Comparison of ENCODE assay signal across 28 cellular contexts in the genomic region with DNA sequence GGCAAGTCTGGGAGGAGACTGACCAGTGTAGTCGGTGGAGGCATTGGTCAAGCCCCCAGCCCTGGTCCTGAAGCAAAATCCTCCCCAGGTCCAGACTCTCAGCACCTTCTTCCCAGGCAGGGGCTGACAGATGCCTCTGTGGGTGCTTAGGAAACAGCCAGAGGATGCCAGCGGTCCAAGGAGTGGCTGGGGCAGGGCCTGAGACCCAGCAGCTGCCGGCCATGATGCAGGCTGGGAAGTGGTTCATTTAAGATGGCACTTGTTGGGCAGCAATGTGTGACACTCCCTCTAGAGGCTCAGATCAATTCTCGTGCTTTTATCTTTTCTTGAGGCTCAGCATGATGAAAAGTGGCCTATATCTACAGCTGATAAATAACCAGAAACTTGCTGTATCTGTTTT.
"Had no signal": no experiment of that assay in that cellular context is flagged by ENCODE, and none has a peak within 500 bp of the region (broad histone marks: within the 10 kb centered on the region; RNA-seq: fewer than 3 reads in every experiment).

No MANE protein-coding gene starts in this region.

- H3K4me1 ChIP-seq: colonic mucosa, uterus had no signal

- H3K27me3 ChIP-seq: colonic mucosa, dorsolateral prefrontal cortex, uterus had no signal

- ATAC-seq: activated naive CD4-positive, alpha-beta T cell treated with anti-CD3 and anti-CD28 coated beads, Interleukin-2, amount 50 U/mL, for 72 hours; activated T-cell treated with anti-CD3 and anti-CD28 coated beads, Interleukin-2, amount 50 U/mL, for 72 hours; left cardiac atrium; left ventricle myocardium superior; naive thymus-derived CD8-positive, alpha-beta T cell; right cardiac atrium; stimulated activated memory B cell treated with anti-CD40 and anti-IgM and Interleukin-4, amounts not matched to agents 10 μg/mL and 1 μg/mL and 100 μg/mL, for 72 hours had no signal

- H3K36me3 ChIP-seq: colonic mucosa, uterus had no signal

- H3K27ac ChIP-seq: colonic mucosa, dorsolateral prefrontal cortex, uterus had no signal

- H3K4me3 Mint-ChIP-seq: activated B cell treated with CpG ODN at 0.5 μM for 24 hours; activated T-cell treated with anti-CD3 and anti-CD28 coated beads, Interleukin-2, amount 50 U/mL, for 72 hours; mesothelial cell of epicardium; naive thymus-derived CD8-positive, alpha-beta T cell; neural crest cell; stimulated activated memory B cell treated with anti-CD40 and anti-IgM and Interleukin-4, amounts not matched to agents 10 μg/mL and 1 μg/mL and 100 μg/mL, for 72 hours; T-helper 2 cell treated with Interferon-gamma antibody and Interleukin-4, amounts not matched to agents 5 μg/mL and 100 μg/mL, for 36 hours had no signal

- H3K27ac Mint-ChIP-seq: activated B cell treated with CpG ODN at 0.5 μM for 24 hours; activated naive CD4-positive, alpha-beta T cell treated with anti-CD3 and anti-CD28 coated beads, Interleukin-2, amount 50 U/mL, for 72 hours; activated T-cell treated with anti-CD3 and anti-CD28 coated beads, Interleukin-2, amount 50 U/mL, for 72 hours; mesothelial cell of epicardium; naive thymus-derived CD8-positive, alpha-beta T cell; stimulated activated memory B cell treated with anti-CD40 and anti-IgM and Interleukin-4, amounts not matched to agents 10 μg/mL and 1 μg/mL and 100 μg/mL, for 72 hours; T-helper 2 cell treated with Interferon-gamma antibody and Interleukin-4, amounts not matched to agents 5 μg/mL and 100 μg/mL, for 36 hours had no signal

- H3K4me3 ChIP-seq: colonic mucosa, dorsolateral prefrontal cortex, uterus had no signal

- H3K27me3 Mint-ChIP-seq: activated B cell treated with CpG ODN at 0.5 μM for 24 hours had no signal

- H3K9me3 ChIP-seq: colonic mucosa, uterus had no signal

- H3K9me3 Mint-ChIP-seq: activated B cell treated with CpG ODN at 0.5 μM for 24 hours; activated naive CD4-positive, alpha-beta T cell treated with anti-CD3 and anti-CD28 coated beads, Interleukin-2, amount 50 U/mL, for 72 hours; activated T-cell treated with anti-CD3 and anti-CD28 coated beads, Interleukin-2, amount 50 U/mL, for 72 hours; T-helper 2 cell treated with Interferon-gamma antibody and Interleukin-4, amounts not matched to agents 5 μg/mL and 100 μg/mL, for 36 hours had no signal

- DNase-seq: activated B cell treated with CpG ODN at 0.5 μM for 24 hours; activated CD4-positive, alpha-beta T cell treated with anti-CD3 and anti-CD28 coated beads for 4 hours; activated CD4-positive, alpha-beta T cell treated with anti-CD3 and anti-CD28 coated beads, Interleukin-2, amount 50 U/mL, for 4 hours; activated naive CD4-positive, alpha-beta T cell; activated T-cell treated with anti-CD3 and anti-CD28 coated beads for 4 hours; activated T-cell treated with anti-CD3 and anti-CD28 coated beads, Interleukin-2, amount 50 U/mL, for 72 hours; cerebellar nuclear complex; colonic mucosa; effector memory CD4-positive, alpha-beta T cell; islet precursor cell; left cardiac atrium; left ventricle myocardium superior; mammary epithelial cell; nucleus accumbens; small intestine; stimulated activated CD4-positive, alpha-beta T cell treated with anti-CD3 and anti-CD28 coated beads, Interleukin-1b, Interleukin-23, amount 100 ng/mL, for 48 hours; stimulated activated CD4-positive, alpha-beta T cell treated with anti-CD3 and anti-CD28 coated beads, Interleukin-4, amount 100 ng/mL, for 4 hours; stimulated activated CD8-positive, alpha-beta memory T cell treated with anti-CD3 and anti-CD28 coated beads, Interleukin-4, amount 100 ng/mL, for 48 hours; trophoblast cell; uterus had no signal

- H3K36me3 Mint-ChIP-seq: activated naive CD4-positive, alpha-beta T cell treated with anti-CD3 and anti-CD28 coated beads, Interleukin-2, amount 50 U/mL, for 72 hours; mesothelial cell of epicardium; naive thymus-derived CD8-positive, alpha-beta T cell; stimulated activated memory B cell treated with anti-CD40 and anti-IgM and Interleukin-4, amounts not matched to agents 10 μg/mL and 1 μg/mL and 100 μg/mL, for 72 hours had no signal

- H3K4me1 Mint-ChIP-seq: activated B cell treated with CpG ODN at 0.5 μM for 24 hours; mesothelial cell of epicardium; naive thymus-derived CD8-positive, alpha-beta T cell; stimulated activated memory B cell treated with anti-CD40 and anti-IgM and Interleukin-4, amounts not matched to agents 10 μg/mL and 1 μg/mL and 100 μg/mL, for 72 hours had no signal
